14 cellular contexts compared by ENCODE assay signal in genomic region chr5:33631786-33632185, GRCh38.
DNase-seq lines count a peak whose midpoint lies in the region; ATAC-seq and TF ChIP-seq lines count a peak whose summit lies in the region.
"Had no signal": no experiment of that assay in that cellular context is flagged by ENCODE, and none has a peak within 500 bp of the region (broad histone marks: within the 10 kb centered on the region; RNA-seq: fewer than 3 reads in every experiment).

No MANE protein-coding gene starts in this region.

- in situ Hi-C loops in mammary epithelial cell (cut with MboI; ENCODE audit: low sequenced_read_pairs in 2 of 2) (no loop called here), IMR-90 (cut with MboI; ENCODE audit: low sequenced_read_pairs) (no loop called here)

- H3K4me2 ChIP-seq in mammary epithelial cell (ENCODE audit: insufficient read depth, low read depth, low read length) (no peak overlapping the region), IMR-90 (ENCODE audit: low read depth, low read length) (no peak overlapping the region)

- no peak for TF ChIP-seq POLR2A in IMR-90 (IDR thresholded peaks at IDR 0.05; ENCODE audit: low read depth, low read length)

- intact Hi-C loops in mammary epithelial cell (cut with micrococcal nuclease): no loop called here
- intact Hi-C loops in MCF 10A (cut with micrococcal nuclease): no loop called here
- intact Hi-C loops in IMR-90 (cut with micrococcal nuclease): no loop called here
- intact Hi-C loops in A673 (cut with micrococcal nuclease; ENCODE audit: unreplicated experiment): no loop called here

- peaks cover 10% of the 10 kb centered on the region for H3K27me3 Mint-ChIP-seq in MCF 10A (ENCODE audit: insufficient read depth, unreplicated experiment)
- H3K27me3 Mint-ChIP-seq: activated CD4-positive, alpha-beta T cell treated with anti-CD3 and anti-CD28 coated beads, Interleukin-2, amount 10 ng/mL, durations not matched to agents 7 days and 5 days; natural killer cell treated with Interleukin-12 subunit alpha and Interleukin-12 subunit beta and Interleukin-15 and Interleukin-18, amount 100 ng/mL, for 72 hours had no signal

- no peaks in the 10 kb centered on the region for H3K27me3 ChIP-seq in mammary epithelial cell (ENCODE audit: insufficient read depth, low read length)
- no peaks in the 10 kb centered on the region for H3K27me3 ChIP-seq in IMR-90 (ENCODE audit: control insufficient read depth, insufficient read depth, low read length)
- peaks cover 4% of the 10 kb centered on the region for H3K27me3 ChIP-seq in A673 (replicated peaks; ENCODE audit: insufficient read depth, low read depth, low read length, poor library complexity)
- H3K27me3 ChIP-seq: adrenal gland, thyroid gland had no signal

- dilution Hi-C loops in mammary epithelial cell (cut with HindIII; ENCODE audit: low sequenced_read_pairs) (no loop called here), IMR-90 (cut with HindIII; ENCODE audit: low sequenced_read_pairs, unreplicated experiment) (no loop called here)

- no peak overlapping the region for H2BK5ac ChIP-seq in IMR-90 (ENCODE audit: low read depth, low read length, poor library complexity, severe bottlenecking)

- H3K27ac ChIP-seq in mammary epithelial cell (ENCODE audit: insufficient read depth, low read depth, low read length) (no peak overlapping the region), IMR-90 (ENCODE audit: insufficient read depth, low read length) (no peak overlapping the region), A673 (ENCODE audit: low read depth, low read length, poor library complexity, severe bottlenecking) (no peak overlapping the region)
- H3K27ac ChIP-seq: adrenal gland, thyroid gland had no signal

- H3K56ac ChIP-seq in IMR-90 (ENCODE audit: extremely low read depth, insufficient read depth, low read length): no peak overlapping the region

- no peak overlapping the region for H4K91ac ChIP-seq in IMR-90 (ENCODE audit: insufficient read depth, low read depth, low read length)

- H3K4me3 ChIP-seq in mammary epithelial cell (replicated peaks in 1 of 3; ENCODE audit: insufficient read depth in 1 of 3, low read depth in 2 of 3, low read length in 3 of 3) (no peak overlapping the region), IMR-90 (ENCODE audit: insufficient read depth, low read depth, low read length) (no peak overlapping the region), A673 (ENCODE audit: low read depth, low read length, poor library complexity, severe bottlenecking) (no peak overlapping the region)
- H3K4me3 ChIP-seq: adrenal gland, thyroid gland had no signal

- H3K27ac Mint-ChIP-seq in MCF 10A (ENCODE audit: low read depth, unreplicated experiment): no peak overlapping the region
- H3K27ac Mint-ChIP-seq: activated CD4-positive, alpha-beta T cell treated with anti-CD3 and anti-CD28 coated beads, Interleukin-2, amount 10 ng/mL, durations not matched to agents 7 days and 5 days; natural killer cell treated with Interleukin-12 subunit alpha and Interleukin-12 subunit beta and Interleukin-15 and Interleukin-18, amount 100 ng/mL, for 72 hours had no signal

- no peaks in the 10 kb centered on the region for H3K79me1 ChIP-seq in IMR-90 (ENCODE audit: low read depth in 1 of 2, low read length in 2 of 2)

- H2AFZ ChIP-seq in mammary epithelial cell (ENCODE audit: low read depth, low read length): no peak overlapping the region
- H2AFZ ChIP-seq in IMR-90 (replicated peaks; ENCODE audit: low read length, poor library complexity): no peak overlapping the region

- H3K4me1 ChIP-seq in mammary epithelial cell (ENCODE audit: insufficient read depth, low read length) (no peaks in the 10 kb centered on the region), IMR-90 (ENCODE audit: control insufficient read depth, insufficient read depth, low read length) (no peaks in the 10 kb centered on the region), A673 (ENCODE audit: insufficient read depth, low read length, poor library complexity, severe bottlenecking) (no peaks in the 10 kb centered on the region)
- H3K4me1 ChIP-seq: adrenal gland, thyroid gland had no signal

- H2BK20ac ChIP-seq in IMR-90 (ENCODE audit: low read depth, low read length): no peak overlapping the region

- no peaks in the 10 kb centered on the region for H3K9me3 Mint-ChIP-seq in MCF 10A (ENCODE audit: unreplicated experiment)
- H3K9me3 Mint-ChIP-seq: activated CD4-positive, alpha-beta T cell treated with anti-CD3 and anti-CD28 coated beads, Interleukin-2, amount 10 ng/mL, durations not matched to agents 7 days and 5 days had no signal

- H3K23ac ChIP-seq in IMR-90 (ENCODE audit: low read depth, low read length): no peak overlapping the region

- no peak overlapping the region for H2AK5ac ChIP-seq in IMR-90 (ENCODE audit: low read depth, low read length)

- no peak overlapping the region for H2AK9ac ChIP-seq in IMR-90 (replicated peaks; ENCODE audit: low read depth, low read length, poor library complexity)

- H3K14ac ChIP-seq in IMR-90 (replicated peaks; ENCODE audit: low read depth, low read length): no peak overlapping the region

- H3K36me3 ChIP-seq in mammary epithelial cell (ENCODE audit: insufficient read depth, low read length) (no peaks in the 10 kb centered on the region), IMR-90 (ENCODE audit: control insufficient read depth, insufficient read depth, low read length) (peaks cover 5% of the 10 kb centered on the region; the same call in 1 of the 2 replicates), A673 (ENCODE audit: insufficient read depth, low read length, poor library complexity, severe bottlenecking) (no peaks in the 10 kb centered on the region)
- H3K36me3 ChIP-seq: thyroid gland had no signal

- H2BK15ac ChIP-seq in IMR-90 (ENCODE audit: low read depth, low read length): no peak overlapping the region

- no peak overlapping the region for H3K18ac ChIP-seq in IMR-90 (ENCODE audit: low read depth, low read length)

- H3K9me3 ChIP-seq in mammary epithelial cell (replicated peaks; ENCODE audit: insufficient read depth, low read length) (no peaks in the 10 kb centered on the region), IMR-90 (ENCODE audit: control insufficient read depth, insufficient read depth, low read length) (no peaks in the 10 kb centered on the region), A673 (ENCODE audit: low read depth, low read length, poor library complexity, severe bottlenecking) (no peaks in the 10 kb centered on the region)
- H3K9me3 ChIP-seq: adrenal gland, thyroid gland had no signal

- TF ChIP-seq CTCF in mammary epithelial cell (conservative IDR thresholded peaks at IDR 0.05 in 1 of 2, IDR thresholded peaks at IDR 0.05 in 1 of 2; ENCODE audit: extremely low read depth in 1 of 2, insufficient read depth in 1 of 2, low read depth in 1 of 2, low read length in 2 of 2) (no peak), MCF 10A (IDR thresholded peaks at IDR 0.05; ENCODE audit: unreplicated experiment) (no peak), IMR-90 (conservative IDR thresholded peaks at IDR 0.05; ENCODE audit: low read depth, low read length) (no peak), A673 (conservative IDR thresholded peaks at IDR 0.05; ENCODE audit: low read depth, low read length) (no peak)

- CTCF ChIA-PET in mammary epithelial cell (lab: Charles Lee; ENCODE audit: low non-redundant PET): no interaction called here
- CTCF ChIA-PET in MCF 10A (lab: Yijun Ruan, JAX): interaction anchor here (0.6 kb wide), 2 partner anchors 194 to 216 kb away, joined by 3 read pairs; no protein-coding TSS in a partner anchor
- CTCF ChIA-PET in IMR-90 (lab: Yijun Ruan, JAX): no interaction called here
- CTCF ChIA-PET in A673 (lab: Charles Lee): no interaction called here

- no TSS peak for BruUV-seq in mammary epithelial cell (replicated peaks; lab: Mats Ljungman, UMichigan)
- no TSS peak for BruUV-seq in MCF 10A (replicated peaks; lab: Mats Ljungman, UMichigan)
- BruUV-seq in IMR-90 (replicated peaks; lab: Mats Ljungman, UMichigan): no TSS peak
- no TSS peak for BruUV-seq in A673 (replicated peaks; lab: Mats Ljungman, UMichigan)

- H2BK120ac ChIP-seq in IMR-90 (ENCODE audit: low read depth, low read length): no peak overlapping the region

- no peaks in the 10 kb centered on the region for H3K4me1 Mint-ChIP-seq in MCF 10A (ENCODE audit: insufficient read depth, unreplicated experiment)
- H3K4me1 Mint-ChIP-seq: activated CD4-positive, alpha-beta T cell treated with anti-CD3 and anti-CD28 coated beads, Interleukin-2, amount 10 ng/mL, durations not matched to agents 7 days and 5 days had no signal

- H3K4me3 Mint-ChIP-seq in MCF 10A (ENCODE audit: unreplicated experiment): no peak overlapping the region
- H3K4me3 Mint-ChIP-seq: activated CD4-positive, alpha-beta T cell treated with anti-CD3 and anti-CD28 coated beads, Interleukin-2, amount 10 ng/mL, durations not matched to agents 7 days and 5 days; natural killer cell treated with Interleukin-12 subunit alpha and Interleukin-12 subunit beta and Interleukin-15 and Interleukin-18, amount 100 ng/mL, for 72 hours had no signal

- H4K8ac ChIP-seq in IMR-90 (ENCODE audit: low read depth in 2 of 2, low read length in 2 of 2): no peak overlapping the region

- DNase-seq in mammary epithelial cell (peak; percentile 51), MCF 10A (ENCODE audit: unreplicated experiment) (no peak), IMR-90 (peak; percentile 21), stromal cell of bone marrow (ENCODE audit: low read depth) (peak; percentile 23), A673 (ENCODE audit: low spot score) (no peak), globus pallidus (ENCODE audit: low spot score) (no peak), NCI-H187 treated with DMSO at 0.1 percent for 48 hours (lab: John Stamatoyannopoulos, UW) (no peak)
- DNase-seq: activated CD4-positive, alpha-beta T cell treated with anti-CD3 and anti-CD28 coated beads, Interleukin-2, amount 10 ng/mL, durations not matched to agents 7 days and 5 days; adrenal gland; glutamatergic neuron had no signal

- WGBS in mammary epithelial cell (ENCODE audit: low coverage, missing lambda C conversion rate): 64% methylated on average over 1 of the region's 1 CpG
- WGBS in IMR-90 (ENCODE audit: extremely low coverage in 2 of 2, insufficient read length in 1 of 2), 2 experiments: no CpG with 5 or more reads among the region's 1 CpG

- no peak overlapping the region for H3K4ac ChIP-seq in IMR-90 (ENCODE audit: low read depth, low read length)

- H4K5ac ChIP-seq in IMR-90 (ENCODE audit: low read depth, low read length): no peak overlapping the region

- no peaks in the 10 kb centered on the region for H3K36me3 Mint-ChIP-seq in MCF 10A (ENCODE audit: insufficient read depth, unreplicated experiment)
- H3K36me3 Mint-ChIP-seq: natural killer cell treated with Interleukin-12 subunit alpha and Interleukin-12 subunit beta and Interleukin-15 and Interleukin-18, amount 100 ng/mL, for 72 hours had no signal

- peak; percentile 97 for ATAC-seq in HG02759 (IDR thresholded peaks at IDR 0.05; ENCODE audit: unreplicated experiment)
- ATAC-seq in IMR-90 (ENCODE audit: low read depth): no peak
- ATAC-seq: natural killer cell treated with Interleukin-12 subunit alpha and Interleukin-12 subunit beta and Interleukin-15 and Interleukin-18, amount 100 ng/mL, for 72 hours; Panc1 had no signal

- no peaks in the 10 kb centered on the region; the same call in 1 of the 2 replicates for H3K9me1 ChIP-seq in IMR-90 (ENCODE audit: insufficient read depth, low read length)

- POLR2A ChIA-PET in MCF 10A (lab: Yijun Ruan, JAX): interaction anchor here (0.6 to 1.0 kb wide), 2 partner anchors 14 to 263 kb away, joined by 3 read pairs; no protein-coding TSS in a partner anchor
- POLR2A ChIA-PET in IMR-90 (lab: Charles Lee; ENCODE audit: unreplicated experiment): no interaction called here
- POLR2A ChIA-PET in A673 (lab: Charles Lee; ENCODE audit: low non-redundant PET): no interaction called here

- no peak overlapping the region for H3K9ac ChIP-seq in mammary epithelial cell (ENCODE audit: insufficient read depth, low read length)
- H3K9ac ChIP-seq in IMR-90 (ENCODE audit: low read depth, low read length): no peak overlapping the region

- TF ChIP-seq RAD21 in IMR-90 (IDR thresholded peaks at IDR 0.05; ENCODE audit: low read length): no peak

- H4K20me1 ChIP-seq in mammary epithelial cell (ENCODE audit: insufficient read depth, low read length): no peaks in the 10 kb centered on the region
- no peaks in the 10 kb centered on the region for H4K20me1 ChIP-seq in IMR-90 (ENCODE audit: insufficient read depth, low read length)

- H3K79me2 ChIP-seq in mammary epithelial cell (ENCODE audit: insufficient read depth, low read length): no peaks in the 10 kb centered on the region

Comparison
In these comparisons a context has a peak if more than half of its experiments do, and no peak if none do; other contexts are left out.
1. DNase-seq: peak in mammary epithelial cell (single experiment), IMR-90 (single experiment) and stromal cell of bone marrow (single experiment); none in MCF 10A (single experiment), A673 (single experiment), globus pallidus (single experiment) and NCI-H187 treated with DMSO at 0.1 percent for 48 hours (single experiment).